Comparison of ENCODE assay signal across 12 cellular contexts in the genomic region with DNA sequence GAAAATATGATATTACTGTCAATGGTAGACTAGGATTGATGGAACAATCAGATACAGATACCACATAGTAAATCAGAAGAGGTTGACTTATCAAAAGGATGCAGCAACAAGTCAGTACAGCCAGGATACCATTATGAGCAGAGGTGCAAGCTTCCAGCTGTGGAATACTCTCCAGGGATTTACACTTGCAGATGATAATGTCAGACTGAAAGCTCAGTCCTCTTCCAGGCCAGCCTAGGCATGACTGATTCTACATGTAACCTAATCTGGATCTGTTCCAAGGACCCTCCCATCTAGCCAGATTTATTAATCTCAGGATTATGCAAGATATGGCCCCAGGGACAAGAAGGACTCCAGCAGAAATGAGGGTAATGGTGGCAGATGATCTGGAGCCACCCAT. TPM values are rescaled to one million over a fixed set of nuclear protein-coding genes. Genes with fewer than 3 reads are reported as not detected.
A peak's percentile ranks its signal among the peaks of the same experiment; 100 is the strongest.
DNase-seq lines count a peak whose midpoint lies in the region; TF ChIP-seq lines count a peak whose summit lies in the region.
"Had no signal": no experiment of that assay in that cellular context is flagged by ENCODE, and none has a peak within 500 bp of the region (broad histone marks: within the 10 kb centered on the region; RNA-seq: fewer than 3 reads in every experiment).

No MANE protein-coding gene starts in this region.

- peaks cover 41% of the 10 kb centered on the region for H3K4me1 Mint-ChIP-seq in Calu3 (ENCODE audit: low read depth, unreplicated experiment)
- H3K4me1 Mint-ChIP-seq in T-helper 2 cell treated with Interferon-gamma antibody and Interleukin-4, amounts not matched to agents 5 μg/mL and 100 μg/mL, for 36 hours (ENCODE audit: low read depth) = peaks cover 46% of the 10 kb centered on the region

- H3K79me2 ChIP-seq in SU-DHL-6 (ENCODE audit: insufficient read depth, low read length) = no peaks in the 10 kb centered on the region

- H3K4me3 Mint-ChIP-seq in Calu3 (ENCODE audit: low read depth, unreplicated experiment) = no peak overlapping the region
- no peak overlapping the region for H3K4me3 Mint-ChIP-seq in T-helper 2 cell treated with Interferon-gamma antibody and Interleukin-4, amounts not matched to agents 5 μg/mL and 100 μg/mL, for 36 hours

- intact Hi-C loops in Calu3 (cut with micrococcal nuclease; ENCODE audit: unreplicated experiment) = no loop called here

- peaks cover 24% of the 10 kb centered on the region for H3K4me1 ChIP-seq in HEK293 (ENCODE audit: control insufficient read depth, insufficient read depth, low read length)

- no peaks in the 10 kb centered on the region for H3K36me3 ChIP-seq in HEK293 (ENCODE audit: control insufficient read depth in 2 of 2, insufficient read depth in 1 of 2, low read length in 2 of 2)
- no peaks in the 10 kb centered on the region for H3K36me3 ChIP-seq in SU-DHL-6 (ENCODE audit: low read length)
- H3K36me3 ChIP-seq: heart left ventricle had no signal

- H2AFZ ChIP-seq in SU-DHL-6 (ENCODE audit: low read depth, low read length, severe bottlenecking) = no peak overlapping the region

- no peak for TF ChIP-seq CTCF in Calu3 (IDR thresholded peaks at IDR 0.05; ENCODE audit: unreplicated experiment)
- TF ChIP-seq CTCF in HEK293 (tag by site-specific recombination; IDR thresholded peaks at IDR 0.05) = no peak
- TF ChIP-seq CTCF in SU-DHL-6 (IDR thresholded peaks at IDR 0.05; ENCODE audit: insufficient read depth, low read length, poor library complexity, severe bottlenecking) = no peak

- DNase-seq in Calu3 = no peak
- DNase-seq in kidney tubule cell (ENCODE audit: low spot score) = peak; percentile 3
- DNase-seq in T-helper 2 cell treated with Interferon-gamma antibody and Interleukin-4, amounts not matched to agents 5 μg/mL and 100 μg/mL, for 36 hours (ENCODE audit: low spot score) = no peak
- DNase-seq in HK-2 (ENCODE audit: unreplicated experiment) = no peak
- no peak for DNase-seq in T-helper 2 cell
- DNase-seq in GM19238 (ENCODE audit: insufficient read length, low spot score) = no peak
- DNase-seq: activated effector memory CD4-positive, alpha-beta T cell treated with anti-CD3 and anti-CD28 coated beads, Interleukin-2, amount 50 U/mL, for 16 hours; heart left ventricle; NK-92 treated with Interleukin-12 subunit alpha and Interleukin-12 subunit beta, amount 100 ng/mL, for 24 hours; T1000 had no signal

- H3K36me3 Mint-ChIP-seq in Calu3 (ENCODE audit: insufficient read depth, unreplicated experiment) = no peaks in the 10 kb centered on the region
- peaks cover 31% of the 10 kb centered on the region for H3K36me3 Mint-ChIP-seq in T-helper 2 cell treated with Interferon-gamma antibody and Interleukin-4, amounts not matched to agents 5 μg/mL and 100 μg/mL, for 36 hours (ENCODE audit: low read depth)

- no peaks in the 10 kb centered on the region for H3K9me3 ChIP-seq in HEK293 (ENCODE audit: control insufficient read depth, insufficient read depth, low read depth, low read length)
- H3K9me3 ChIP-seq in SU-DHL-6 (ENCODE audit: insufficient read depth, low read length) = no peaks in the 10 kb centered on the region
- H3K9me3 ChIP-seq: heart left ventricle had no signal

- H3K9me2 ChIP-seq in SU-DHL-6 (replicated peaks; ENCODE audit: insufficient read depth, low read length) = no peaks in the 10 kb centered on the region

- no peaks in the 10 kb centered on the region for H3K9me3 Mint-ChIP-seq in Calu3 (ENCODE audit: low read depth, unreplicated experiment)
- H3K9me3 Mint-ChIP-seq in T-helper 2 cell treated with Interferon-gamma antibody and Interleukin-4, amounts not matched to agents 5 μg/mL and 100 μg/mL, for 36 hours = peaks cover 2% of the 10 kb centered on the region

- H3F3A ChIP-seq in SU-DHL-6 (ENCODE audit: insufficient read depth) = no peaks in the 10 kb centered on the region

- POLR2A ChIA-PET in HEK293 (lab: Yijun Ruan, JAX) = no interaction called here

- CTCF ChIA-PET in Calu3 (lab: Charles Lee) (no interaction called here), HEK293 (lab: Yijun Ruan, JAX) (interaction anchor here (0.6 to 1.2 kb wide), 4 partner anchors 37 to 1090 kb away, joined by 3 read pairs; no protein-coding TSS in a partner anchor)

- no peaks in the 10 kb centered on the region for H4K20me1 ChIP-seq in SU-DHL-6 (ENCODE audit: low read depth, low read length)

- no peaks in the 10 kb centered on the region for H3K27me3 ChIP-seq in SU-DHL-6 (ENCODE audit: low read length)
- H3K27me3 ChIP-seq: heart left ventricle had no signal

- peak overlapping the region; percentile 30 for H3K4me2 ChIP-seq in SU-DHL-6 (ENCODE audit: low read depth, low read length, poor library complexity, severe bottlenecking)

- no peaks in the 10 kb centered on the region for H3K27me3 Mint-ChIP-seq in Calu3 (ENCODE audit: unreplicated experiment)
- no peaks in the 10 kb centered on the region for H3K27me3 Mint-ChIP-seq in T-helper 2 cell treated with Interferon-gamma antibody and Interleukin-4, amounts not matched to agents 5 μg/mL and 100 μg/mL, for 36 hours (ENCODE audit: low read depth)

- no TSS peak for BruUV-seq in Calu3 (replicated peaks; lab: Mats Ljungman, UMichigan)

- H3K27ac Mint-ChIP-seq in Calu3 (ENCODE audit: unreplicated experiment) = peak overlapping the region; percentile 74
- H3K27ac Mint-ChIP-seq in T-helper 2 cell treated with Interferon-gamma antibody and Interleukin-4, amounts not matched to agents 5 μg/mL and 100 μg/mL, for 36 hours = no peak overlapping the region

- H3K4me3 ChIP-seq in HEK293 (ENCODE audit: low read depth, low read length) = no peak overlapping the region
- H3K4me3 ChIP-seq in SU-DHL-6 (ENCODE audit: insufficient read depth, low read length, poor library complexity, severe bottlenecking) = no peak overlapping the region
- H3K4me3 ChIP-seq: heart left ventricle had no signal

- peak overlapping the region; percentile 13; the same call in 1 of the 2 replicates for H3K27ac ChIP-seq in HEK293 (ENCODE audit: extremely low read depth, low read depth, low read length)
- peak overlapping the region; percentile 24; the same call in 1 of the 2 replicates for H3K27ac ChIP-seq in SU-DHL-6 (ENCODE audit: low read depth, low read length)

- H3K9ac ChIP-seq in SU-DHL-6 (ENCODE audit: low read length) = no peak overlapping the region

TF ChIP-seq in HEK293, 187 proteins besides CTCF, POLR2A, EP300 and RAD21 (continues in another document):
- TF ChIP-seq ZNF660 (tag by site-specific recombination; IDR thresholded peaks at IDR 0.05) (no peak), ZNF677 (tag by site-specific recombination; IDR thresholded peaks at IDR 0.05) (no peak), ZNF626 (tag by site-specific recombination; IDR thresholded peaks at IDR 0.05) (no peak), ZNF174 (tag by site-specific recombination; IDR thresholded peaks at IDR 0.05) (no peak), ZNF19 (tag by site-specific recombination; IDR thresholded peaks at IDR 0.05; ENCODE audit: low read depth) (no peak), TRIM28 (IDR thresholded peaks at IDR 0.05; ENCODE audit: borderline replicate concordance, low read length) (no peak), KLF9 (tag by site-specific recombination; IDR thresholded peaks at IDR 0.05; ENCODE audit: low read depth) (no peak), SP7 (tag by site-specific recombination; IDR thresholded peaks at IDR 0.05) (0 out of 2 replicates have a peak, but pooled peaks have one; percentile 11), ZNF585B (tag by site-specific recombination; IDR thresholded peaks at IDR 0.05) (no peak), SCRT2 (tag by site-specific recombination; IDR thresholded peaks at IDR 0.05) (peak; percentile 84), ZNF423 (tag by site-specific recombination; IDR thresholded peaks at IDR 0.05) (no peak), OSR2 (tag by site-specific recombination; IDR thresholded peaks at IDR 0.05) (peak; percentile 32; the same call in 1 of the 2 replicates), ZIC2 (tag by site-specific recombination; IDR thresholded peaks at IDR 0.05) (peak; percentile 20; the same call in 1 of the 2 replicates), ZNF791 (tag by site-specific recombination; IDR thresholded peaks at IDR 0.05) (no peak), IKZF3 (tag by site-specific recombination; IDR thresholded peaks at IDR 0.05) (0 out of 2 replicates have a peak, but pooled peaks have one; percentile 43), ZNF544 (tag by site-specific recombination; IDR thresholded peaks at IDR 0.05) (no peak)
- TF ChIP-seq, protein P1, sequence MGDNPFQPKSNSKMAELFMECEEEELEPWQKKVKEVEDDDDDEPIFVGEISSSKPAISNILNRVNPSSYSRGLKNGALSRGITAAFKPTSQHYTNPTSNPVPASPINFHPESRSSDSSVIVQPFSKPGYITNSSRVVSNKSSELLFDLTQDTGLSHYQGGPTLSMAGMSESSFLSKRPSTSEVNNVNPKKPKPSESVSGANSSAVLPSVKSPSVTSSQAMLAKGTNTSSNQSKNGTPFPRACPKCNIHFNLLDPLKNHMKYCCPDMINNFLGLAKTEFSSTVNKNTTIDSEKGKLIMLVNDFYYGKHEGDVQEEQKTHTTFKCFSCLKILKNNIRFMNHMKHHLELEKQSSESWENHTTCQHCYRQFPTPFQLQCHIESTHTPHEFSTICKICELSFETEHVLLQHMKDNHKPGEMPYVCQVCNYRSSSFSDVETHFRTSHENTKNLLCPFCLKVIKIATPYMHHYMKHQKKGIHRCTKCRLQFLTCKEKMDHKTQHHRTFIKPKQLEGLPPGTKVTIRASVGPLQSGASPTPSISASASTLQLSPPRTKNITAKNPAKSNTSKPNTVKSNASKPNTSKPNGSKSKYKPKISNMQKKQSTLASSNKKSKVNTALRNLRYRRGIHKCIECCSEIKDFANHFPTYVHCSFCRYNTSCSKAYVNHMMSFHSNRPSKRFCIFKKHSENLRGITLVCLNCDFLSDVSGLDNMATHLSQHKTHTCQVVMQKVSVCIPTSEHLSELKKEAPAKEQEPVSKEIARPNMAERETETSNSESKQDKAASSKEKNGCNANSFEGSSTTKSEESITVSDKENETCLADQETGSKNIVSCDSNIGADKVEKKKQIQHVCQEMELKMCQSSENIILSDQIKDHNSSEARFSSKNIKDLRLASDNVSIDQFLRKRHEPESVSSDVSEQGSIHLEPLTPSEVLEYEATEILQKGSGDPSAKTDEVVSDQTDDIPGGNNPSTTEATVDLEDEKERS (tag by site-specific recombination; IDR thresholded peaks at IDR 0.05) = no peak
- TF ChIP-seq, protein P2, sequence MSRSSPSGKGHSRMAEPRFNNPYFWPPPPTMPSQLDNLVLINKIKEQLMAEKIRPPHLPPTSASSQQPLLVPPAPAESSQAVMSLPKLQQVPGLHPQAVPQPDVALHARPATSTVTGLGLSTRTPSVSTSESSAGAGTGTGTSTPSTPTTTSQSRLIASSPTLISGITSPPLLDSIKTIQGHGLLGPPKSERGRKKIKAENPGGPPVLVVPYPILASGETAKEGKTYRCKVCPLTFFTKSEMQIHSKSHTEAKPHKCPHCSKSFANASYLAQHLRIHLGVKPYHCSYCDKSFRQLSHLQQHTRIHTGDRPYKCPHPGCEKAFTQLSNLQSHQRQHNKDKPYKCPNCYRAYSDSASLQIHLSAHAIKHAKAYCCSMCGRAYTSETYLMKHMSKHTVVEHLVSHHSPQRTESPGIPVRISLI (tag by site-specific recombination; IDR thresholded peaks at IDR 0.05) = no peak

RNA-seq across cellular contexts. Expression of a gene that starts 8.2 kb away (rescaled TPM):
- total RNA-seq in Calu3 (2022) = 2.4 and 5.2 TPM in 2 replicates
